ENCODE assay signal across 22 cellular contexts in genomic region chr16:85156869-85157268, GRCh38. TPM values are rescaled to one million over a fixed set of nuclear protein-coding genes. Genes with fewer than 3 reads are reported as not detected.
"Had no signal": no experiment of that assay in that cellular context is flagged by ENCODE, and none has a peak within 500 bp of the region (broad histone marks: within the 10 kb centered on the region; RNA-seq: fewer than 3 reads in every experiment).

No MANE protein-coding gene starts in this region.

- FAIRE-seq: kidney had no signal

- H3K9me3 ChIP-seq: stomach had no signal

- H3K36me3 ChIP-seq: stomach, WERI-Rb-1 had no signal

- H3K27ac Mint-ChIP-seq: type B pancreatic cell had no signal

- H3K27me3 ChIP-seq: stomach had no signal

- H3K36me3 Mint-ChIP-seq: brain, type B pancreatic cell had no signal

- DNase-seq: activated CD4-positive, alpha-beta T cell treated with anti-CD3 and anti-CD28 coated beads for 1 hour; anterior cingulate cortex; caudate nucleus; foreskin keratinocyte; hypothalamus; kidney; midbrain; occipital lobe; stomach; WERI-Rb-1 had no signal

- H3K4me3 ChIP-seq: skin epidermis, stomach had no signal

- H3K27me3 Mint-ChIP-seq: type B pancreatic cell had no signal

- ATAC-seq: foreskin keratinocyte, left lobe of liver, right cardiac atrium had no signal

- H3K27ac ChIP-seq: foreskin keratinocyte, stomach had no signal

- H3K9me3 Mint-ChIP-seq: type B pancreatic cell had no signal

RNA-seq across cellular contexts. Expression of gene CIBAR2, which starts 44.6 kb away (rescaled TPM):
- total RNA-seq: dermis microvascular lymphatic vessel endothelial cell; epithelial cell of proximal tubule; fibroblast of lung; foreskin keratinocyte; left lobe of liver; lung microvascular endothelial cell; myocyte; occipital lobe; posterior vena cava; right cardiac atrium; T-helper 2 cell treated with Interferon-gamma antibody and Interleukin-4, amounts not matched to agents 100 ng/mL and 5 ng/mL, for 36 hours had no signal
- polyA plus RNA-seq: fibroblast of lung, foreskin keratinocyte had no signal
